ENCODE assay signal across 10 cellular contexts in genomic region chr1:1400576-1401456, GRCh38. TPM values are rescaled to one million over a fixed set of nuclear protein-coding genes. Genes with fewer than 3 reads are reported as not detected.
A peak's percentile ranks its signal among the peaks of the same experiment; 100 is the strongest.
DNase-seq lines count a peak whose midpoint lies in the region; ATAC-seq, FAIRE-seq and TF ChIP-seq lines count a peak whose summit lies in the region.
"Had no signal": no experiment of that assay in that cellular context is flagged by ENCODE, and none has a peak within 500 bp of the region (broad histone marks: within the 10 kb centered on the region; RNA-seq: fewer than 3 reads in every experiment).

No MANE protein-coding gene starts in this region.

- POLR2A ChIA-PET in SK-N-SH (lab: Yijun Ruan, JAX) = interaction anchor here (0.7 to 2.1 kb wide), 3 partner anchors 20 to 105 kb away, joined by 3 to 15 read pairs (median 4); partner anchors contain the start of genes ANKRD65 and AURKAIP1

- TF ChIP-seq EP300 in SK-N-SH (IDR thresholded peaks at IDR 0.05; ENCODE audit: borderline replicate concordance in 1 of 2, low read depth in 1 of 2, low read length in 1 of 2) = no peak

- H3K9ac ChIP-seq in SK-N-SH = peak overlapping the region; percentile 93; the same call in 1 of the 2 replicates

- H3F3A ChIP-seq in SK-N-SH (replicated peaks; ENCODE audit: insufficient read depth) = peaks cover 30% of the 10 kb centered on the region

- no peak for TF ChIP-seq RAD21 in SK-N-SH (IDR thresholded peaks at IDR 0.05; ENCODE audit: low read length)

- H3K27ac ChIP-seq in SK-N-SH (ENCODE audit: low read depth in 2 of 2, low read length in 1 of 2) (peak overlapping the region; percentile 72 to 85; a peak in 3 of 4 replicates), right cardiac atrium (ENCODE audit: low read length) (no peak overlapping the region)

- H3K4me1 ChIP-seq in SK-N-SH (ENCODE audit: control insufficient read depth in 1 of 2, insufficient read depth in 2 of 2, low read depth in 1 of 2, low read length in 1 of 2) (peaks cover 8 to 29% of the 10 kb centered on the region in 2 experiments; a peak in 3 of 4 replicates), right cardiac atrium (ENCODE audit: control insufficient read depth, insufficient read depth, low read length) (peaks cover 9% of the 10 kb centered on the region)

- H3K4me3 ChIP-seq in SK-N-SH (ENCODE audit: low read depth in 2 of 2, low read length in 1 of 2) = peak overlapping the region; percentile 74 to 78
- H3K4me3 ChIP-seq in WI38 (ENCODE audit: low read depth, low read length) = peak overlapping the region; percentile 99
- no peak overlapping the region for H3K4me3 ChIP-seq in right cardiac atrium (ENCODE audit: low read length)

- no peak for FAIRE-seq in frontal cortex (lab: Jason Lieb, UNC)

- H3K9me3 ChIP-seq in SK-N-SH (no peaks in the 10 kb centered on the region), right cardiac atrium (ENCODE audit: control insufficient read depth, low read length) (no peaks in the 10 kb centered on the region)

- intact Hi-C loops in right cardiac atrium (cut with DNase I) = no loop called here

- CTCF ChIA-PET in SK-N-SH (lab: Yijun Ruan, JAX) = interaction anchor here (0.6 to 3.8 kb wide), 6 partner anchors 7 to 29 kb away, joined by 3 to 16 read pairs (median 5); partner anchors contain the start of gene MRPL20

- H3K36me3 Mint-ChIP-seq in stimulated activated memory B cell treated with anti-CD40 and anti-IgM and Interleukin-4, amounts not matched to agents 10 μg/mL and 1 μg/mL and 100 μg/mL, for 72 hours = peaks cover 58% of the 10 kb centered on the region

- H2AFZ ChIP-seq in SK-N-SH (ENCODE audit: low read depth) = no peak overlapping the region

- 86% methylated on average over 15 of the region's 22 CpGs for WGBS in SK-N-SH (ENCODE audit: low lambda C conversion rate)
- WGBS in right cardiac atrium = 83% methylated on average over 22 of the region's 22 CpGs

- ATAC-seq in SK-N-SH treated with all-trans-retinoic acid at 6 μM for 48 hours (no peak), right cardiac atrium (no peak)
- no peak for ATAC-seq in stimulated activated memory B cell treated with anti-CD40 and anti-IgM and Interleukin-4, amounts not matched to agents 10 μg/mL and 1 μg/mL and 100 μg/mL, for 72 hours

- peak overlapping the region; percentile 94 for H3K4me2 ChIP-seq in SK-N-SH

- no peaks in the 10 kb centered on the region for H3K27me3 Mint-ChIP-seq in stimulated activated memory B cell treated with anti-CD40 and anti-IgM and Interleukin-4, amounts not matched to agents 10 μg/mL and 1 μg/mL and 100 μg/mL, for 72 hours

- peaks cover 89% of the 10 kb centered on the region for H3K79me2 ChIP-seq in SK-N-SH (ENCODE audit: insufficient read depth)

- H3K9me3 Mint-ChIP-seq in stimulated activated memory B cell treated with anti-CD40 and anti-IgM and Interleukin-4, amounts not matched to agents 10 μg/mL and 1 μg/mL and 100 μg/mL, for 72 hours = no peaks in the 10 kb centered on the region

- TF ChIP-seq CTCF in SK-N-SH (IDR thresholded peaks at IDR 0.05) (no peak), WI38 (IDR thresholded peaks at IDR 0.05; ENCODE audit: low read depth, low read length) (no peak)

- DNase-seq in SK-N-SH = no peak
- peak in 2 of 3 donors; percentile 50 to 59 for DNase-seq in right cardiac atrium
- no peak for DNase-seq in frontal cortex (ENCODE audit: low spot score in 2 of 2)
- DNase-seq in SKM-1 treated with dmso at 0.1 percent for 144 hours (lab: John Stamatoyannopoulos, UW; ENCODE audit: unreplicated experiment) = no peak
- no peak for DNase-seq in NCI-H345 (lab: John Stamatoyannopoulos, UW)

- H3K4me3 Mint-ChIP-seq in stimulated activated memory B cell treated with anti-CD40 and anti-IgM and Interleukin-4, amounts not matched to agents 10 μg/mL and 1 μg/mL and 100 μg/mL, for 72 hours = peak overlapping the region; percentile 91

- H4K20me1 ChIP-seq in SK-N-SH (ENCODE audit: insufficient read depth) = no peaks in the 10 kb centered on the region

- H3K27me3 ChIP-seq in SK-N-SH (ENCODE audit: insufficient read depth) (no peaks in the 10 kb centered on the region), right cardiac atrium (ENCODE audit: control insufficient read depth, insufficient read depth) (no peaks in the 10 kb centered on the region)

- H3K4me1 Mint-ChIP-seq in stimulated activated memory B cell treated with anti-CD40 and anti-IgM and Interleukin-4, amounts not matched to agents 10 μg/mL and 1 μg/mL and 100 μg/mL, for 72 hours = peaks cover 51% of the 10 kb centered on the region

- peak overlapping the region; percentile 91 for H3K27ac Mint-ChIP-seq in stimulated activated memory B cell treated with anti-CD40 and anti-IgM and Interleukin-4, amounts not matched to agents 10 μg/mL and 1 μg/mL and 100 μg/mL, for 72 hours

- H3K9me2 ChIP-seq in SK-N-SH = no peaks in the 10 kb centered on the region

- H3K36me3 ChIP-seq in SK-N-SH (replicated peaks in 1 of 2; ENCODE audit: control insufficient read depth in 1 of 2, insufficient read depth in 2 of 2, low read length in 1 of 2) = peaks cover 24 to 36% of the 10 kb centered on the region in 2 experiments

TF ChIP-seq in SK-N-SH, 30 proteins besides CTCF, POLR2A, EP300 and RAD21:
- TF ChIP-seq, protein P1, sequence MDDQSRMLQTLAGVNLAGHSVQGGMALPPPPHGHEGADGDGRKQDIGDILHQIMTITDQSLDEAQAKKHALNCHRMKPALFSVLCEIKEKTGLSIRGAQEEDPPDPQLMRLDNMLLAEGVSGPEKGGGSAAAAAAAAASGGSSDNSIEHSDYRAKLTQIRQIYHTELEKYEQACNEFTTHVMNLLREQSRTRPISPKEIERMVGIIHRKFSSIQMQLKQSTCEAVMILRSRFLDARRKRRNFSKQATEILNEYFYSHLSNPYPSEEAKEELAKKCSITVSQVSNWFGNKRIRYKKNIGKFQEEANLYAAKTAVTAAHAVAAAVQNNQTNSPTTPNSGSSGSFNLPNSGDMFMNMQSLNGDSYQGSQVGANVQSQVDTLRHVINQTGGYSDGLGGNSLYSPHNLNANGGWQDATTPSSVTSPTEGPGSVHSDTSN (IDR thresholded peaks at IDR 0.05) = no peak
- peak; percentile 6; the same call in 1 of the 2 replicates for TF ChIP-seq POLR2AphosphoS5 (IDR thresholded peaks at IDR 0.05; ENCODE audit: low read depth, low read length)

TF ChIP-seq in SK-N-SH treated with all-trans-retinoic acid at 6 μM for 48 hours, 23 proteins besides CTCF, POLR2A, EP300 and RAD21:
- no peak for TF ChIP-seq ZFP30 (CRISPR knock-in tag; IDR thresholded peaks at IDR 0.05)
- TF ChIP-seq ESRRG (CRISPR knock-in tag; IDR thresholded peaks at IDR 0.05) = no peak
- TF ChIP-seq SNAI2 (CRISPR knock-in tag; IDR thresholded peaks at IDR 0.05) = no peak
- TF ChIP-seq ZC3H10 (CRISPR knock-in tag; IDR thresholded peaks at IDR 0.05) = no peak
- TF ChIP-seq, protein P2, sequence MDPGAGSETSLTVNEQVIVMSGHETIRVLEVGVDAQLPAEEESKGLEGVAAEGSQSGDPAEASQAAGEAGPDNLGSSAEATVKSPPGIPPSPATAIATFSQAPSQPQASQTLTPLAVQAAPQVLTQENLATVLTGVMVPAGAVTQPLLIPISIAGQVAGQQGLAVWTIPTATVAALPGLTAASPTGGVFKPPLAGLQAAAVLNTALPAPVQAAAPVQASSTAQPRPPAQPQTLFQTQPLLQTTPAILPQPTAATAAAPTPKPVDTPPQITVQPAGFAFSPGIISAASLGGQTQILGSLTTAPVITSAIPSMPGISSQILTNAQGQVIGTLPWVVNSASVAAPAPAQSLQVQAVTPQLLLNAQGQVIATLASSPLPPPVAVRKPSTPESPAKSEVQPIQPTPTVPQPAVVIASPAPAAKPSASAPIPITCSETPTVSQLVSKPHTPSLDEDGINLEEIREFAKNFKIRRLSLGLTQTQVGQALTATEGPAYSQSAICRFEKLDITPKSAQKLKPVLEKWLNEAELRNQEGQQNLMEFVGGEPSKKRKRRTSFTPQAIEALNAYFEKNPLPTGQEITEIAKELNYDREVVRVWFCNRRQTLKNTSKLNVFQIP (CRISPR knock-in tag; IDR thresholded peaks at IDR 0.05; ENCODE audit: borderline replicate concordance, low read depth) = no peak
- no peak for TF ChIP-seq ZNF8 (CRISPR knock-in tag; IDR thresholded peaks at IDR 0.05)

RNA-seq across cellular contexts. Expression of gene CCNL2, which starts 1.7 kb away (rescaled TPM):
- polyA plus RNA-seq in SK-N-SH (2012; rRNA removed) (362 and 475 TPM in 2 replicates), right cardiac atrium (81.7 TPM)
- polyA plus RNA-seq in SK-N-SH (2012; cell fraction: cytosol; rRNA removed) = 51.6 and 68.2 TPM in 2 replicates
- 3,259 and 3,720 TPM in 2 replicates for polyA plus RNA-seq in SK-N-SH (2012; cell fraction: nucleus; rRNA removed)
- total RNA-seq in right cardiac atrium (10 to 100 TPM; 61.2 to 83.1 (median 67.2) TPM), frontal cortex (84.0 TPM)

RNA-seq across cellular contexts. Expression of gene MRPL20, which starts 6.3 kb away (rescaled TPM):
- polyA plus RNA-seq in SK-N-SH (2012; rRNA removed) (159 and 210 TPM in 2 replicates), right cardiac atrium (190 TPM)
- polyA plus RNA-seq in SK-N-SH (2012; cell fraction: cytosol; rRNA removed) = 202 and 236 TPM in 2 replicates
- 104 and 133 TPM in 2 replicates for polyA plus RNA-seq in SK-N-SH (2012; cell fraction: nucleus; rRNA removed)
- total RNA-seq in right cardiac atrium (100 to 1,000 TPM; 121 to 144 (median 132) TPM), frontal cortex (54.6 TPM)

RNA-seq across cellular contexts. Expression of gene ANKRD65, which starts 20.3 kb away (rescaled TPM):
- polyA plus RNA-seq in SK-N-SH (2012; rRNA removed) = 0.06 and 0.07 TPM in 2 replicates
- 0.04 and 0.05 TPM in 2 replicates for polyA plus RNA-seq in SK-N-SH (2012; cell fraction: cytosol; rRNA removed)
- polyA plus RNA-seq in SK-N-SH (2012; cell fraction: nucleus; rRNA removed) = 0.43 and 0.46 TPM in 2 replicates
- total RNA-seq in right cardiac atrium = 1 to 10 TPM; 1.6 to 3.6 (median 2.9) TPM
- polyA plus RNA-seq in right cardiac atrium = 4.5 TPM
- 1.2 TPM for total RNA-seq in frontal cortex
- total RNA-seq: A172; activated CD8-positive, alpha-beta memory T cell treated with anti-CD3 and anti-CD28 coated beads for 36 hours had no signal

RNA-seq across cellular contexts. Expression of gene AURKAIP1, which starts 25.8 kb away (rescaled TPM):
- polyA plus RNA-seq in SK-N-SH (2012; rRNA removed) = 175 and 214 TPM in 2 replicates
- polyA plus RNA-seq in SK-N-SH (2012; cell fraction: cytosol; rRNA removed) = 124 and 141 TPM in 2 replicates
- 147 and 267 TPM in 2 replicates for polyA plus RNA-seq in SK-N-SH (2012; cell fraction: nucleus; rRNA removed)
- total RNA-seq in right cardiac atrium = 100 to 1,000 TPM; 175 to 210 (median 188) TPM
- 331 TPM for polyA plus RNA-seq in right cardiac atrium
- total RNA-seq in frontal cortex = 31.0 TPM

RNA-seq across cellular contexts. Expression of gene VWA1, which starts 34.7 kb away (rescaled TPM):
- polyA plus RNA-seq in SK-N-SH (2012; rRNA removed) (5.3 and 7.4 TPM in 2 replicates), right cardiac atrium (17.3 TPM)
- polyA plus RNA-seq in SK-N-SH (2012; cell fraction: cytosol; rRNA removed) = 3.2 and 5.0 TPM in 2 replicates
- 5.7 and 8.5 TPM in 2 replicates for polyA plus RNA-seq in SK-N-SH (2012; cell fraction: nucleus; rRNA removed)
- total RNA-seq in right cardiac atrium (10 to 100 TPM; 25.0 to 38.6 (median 25.6) TPM), frontal cortex (2.9 TPM)

Comparison
In these comparisons a context has a peak if more than half of its experiments do, and no peak if none do; other contexts are left out.
1. DNase-seq: peak in right cardiac atrium (2 of 3); none in SK-N-SH (single experiment), frontal cortex (0 of 2), SKM-1 treated with dmso at 0.1 percent for 144 hours (single experiment) and NCI-H345 (single experiment).